In the genomic region with DNA sequence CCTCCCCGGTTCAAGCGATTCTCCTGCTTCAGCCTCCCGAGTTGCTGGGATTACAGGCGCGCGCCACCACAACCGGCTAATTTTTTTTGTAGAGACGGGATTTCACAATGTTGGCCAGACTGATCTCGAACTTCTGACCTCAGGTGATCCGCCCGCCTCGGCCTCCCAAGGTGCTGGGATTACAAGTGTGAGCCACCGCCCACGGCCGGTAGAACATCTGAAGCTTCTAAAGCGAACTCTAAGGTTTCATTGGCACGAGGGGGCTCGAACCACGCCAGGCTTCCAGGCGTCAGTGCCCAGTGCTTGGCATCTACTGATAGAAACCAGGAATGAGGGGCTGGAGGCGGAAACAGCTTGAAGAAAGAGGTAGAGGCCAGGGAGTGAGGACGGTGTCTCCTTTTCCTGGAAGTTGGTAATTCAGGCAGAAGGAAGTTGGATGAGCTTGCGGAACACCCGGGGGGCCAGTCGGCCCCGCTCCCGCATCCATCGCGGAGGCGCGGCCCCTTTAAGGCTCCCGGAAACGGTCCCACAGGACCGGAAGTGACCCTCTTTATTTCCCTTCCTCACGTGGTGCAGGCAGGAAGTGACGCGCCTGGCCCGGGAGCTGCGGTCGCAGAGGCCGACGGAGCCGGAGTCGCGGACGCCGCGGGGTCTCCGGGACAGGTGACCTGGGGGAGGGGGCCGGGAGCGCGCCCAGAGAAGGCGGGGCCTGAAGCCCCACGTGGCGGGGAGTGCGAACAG, we compare ENCODE assay signal across 1 cellular context.
TF ChIP-seq lines count a peak whose summit lies in the region.

CCDC9 (plus strand) TSS at position 579 of the 741 bp plus-strand sequence. CDS start 1,876 bp downstream, outside the sequence.

TF ChIP-seq in HepG2, 621 proteins besides CTCF, POLR2A, EP300 and RAD21 (continued from another document and continues in another):
- peak; percentile 80; the same call in 1 of the 2 replicates for TF ChIP-seq STAT6 (CRISPR knock-in tag; IDR thresholded peaks at IDR 0.05; ENCODE audit: borderline replicate concordance)
- TF ChIP-seq NONO (IDR thresholded peaks at IDR 0.05): no peak
- TF ChIP-seq NONO (CRISPR knock-in tag; conservative IDR thresholded peaks at IDR 0.05): peak; percentile 26; the same call in 1 of the 2 replicates
- TF ChIP-seq ZNF709 (CRISPR knock-in tag; IDR thresholded peaks at IDR 0.05): peak; percentile 21; the same call in 1 of the 2 replicates
- peak; percentile 87 for TF ChIP-seq GATAD1 (CRISPR knock-in tag; IDR thresholded peaks at IDR 0.05)
- peak; percentile 28; the same call in 1 of the 2 replicates for TF ChIP-seq TBX2 (CRISPR knock-in tag; IDR thresholded peaks at IDR 0.05; ENCODE audit: borderline replicate concordance)
- TF ChIP-seq ZNF770 (CRISPR knock-in tag; IDR thresholded peaks at IDR 0.05): peak; percentile 74
- peak; percentile 36 for TF ChIP-seq HNRNPLL (IDR thresholded peaks at IDR 0.05; ENCODE audit: low read depth, low read length, poor library complexity, severe bottlenecking)
- TF ChIP-seq ZNF687 (CRISPR knock-in tag; IDR thresholded peaks at IDR 0.05): peak; percentile 78
- no peak; the same call in 1 of the 2 replicates for TF ChIP-seq SOX13 (IDR thresholded peaks at IDR 0.05)
- peak in 1 of 2 experiments; percentile 11; a peak in 1 of 4 replicates for TF ChIP-seq SOX13 (CRISPR knock-in tag; conservative IDR thresholded peaks at IDR 0.05 in 1 of 2, IDR thresholded peaks at IDR 0.05 in 1 of 2)
- peak; percentile 92 for TF ChIP-seq GABPA (IDR thresholded peaks at IDR 0.05; ENCODE audit: low read depth, low read length)
- TF ChIP-seq GABPA (CRISPR knock-in tag; IDR thresholded peaks at IDR 0.05; ENCODE audit: low read depth): peak; percentile 94
- TF ChIP-seq ZNF549 (CRISPR knock-in tag; IDR thresholded peaks at IDR 0.05): no peak
- 0 out of 2 replicates have a peak, but pooled peaks have one; percentile 23 for TF ChIP-seq NAIF1 (CRISPR knock-in tag; IDR thresholded peaks at IDR 0.05; ENCODE audit: borderline replicate concordance)
- peak; percentile 71; the same call in 1 of the 2 replicates for TF ChIP-seq ELF3 (CRISPR knock-in tag; IDR thresholded peaks at IDR 0.05)
- peak; percentile 42; the same call in 1 of the 2 replicates for TF ChIP-seq ZNF362 (CRISPR knock-in tag; IDR thresholded peaks at IDR 0.05; ENCODE audit: borderline replicate concordance)
- 0 out of 2 replicates have a peak, but pooled peaks have one; percentile 14 for TF ChIP-seq HES4 (CRISPR knock-in tag; IDR thresholded peaks at IDR 0.05; ENCODE audit: borderline replicate concordance)
- TF ChIP-seq ZIK1 (CRISPR knock-in tag; IDR thresholded peaks at IDR 0.05; ENCODE audit: borderline replicate concordance, low read depth): 0 out of 2 replicates have a peak, but pooled peaks have one; percentile 39
- peak; percentile 94 for TF ChIP-seq ELF1 (CRISPR knock-in tag; IDR thresholded peaks at IDR 0.05)
- TF ChIP-seq ZMYM4 (CRISPR knock-in tag; IDR thresholded peaks at IDR 0.05): peak; percentile 74
- TF ChIP-seq ZBTB40 (IDR thresholded peaks at IDR 0.05): peak; percentile 85
- TF ChIP-seq ZBTB40 (CRISPR knock-in tag; IDR thresholded peaks at IDR 0.05): peak; percentile 69
- peak; percentile 13 for TF ChIP-seq RARA (CRISPR knock-in tag; IDR thresholded peaks at IDR 0.05)
- no peak for TF ChIP-seq ZNF761 (CRISPR knock-in tag; conservative IDR thresholded peaks at IDR 0.05)
- TF ChIP-seq SIN3A (IDR thresholded peaks at IDR 0.05; ENCODE audit: borderline replicate concordance, low read depth, low read length): peak; percentile 62; the same call in 1 of the 2 replicates
- TF ChIP-seq ZNF431 (CRISPR knock-in tag; IDR thresholded peaks at IDR 0.05; ENCODE audit: borderline replicate concordance, low read depth): no peak
- TF ChIP-seq SMAD1 (CRISPR knock-in tag; IDR thresholded peaks at IDR 0.05; ENCODE audit: borderline replicate concordance, low read depth): 0 out of 2 replicates have a peak, but pooled peaks have one; percentile 43
- TF ChIP-seq GABPB1 (CRISPR knock-in tag; IDR thresholded peaks at IDR 0.05): peak; percentile 95
- peak; percentile 59; the same call in 1 of the 2 replicates for TF ChIP-seq ZSCAN30 (CRISPR knock-in tag; IDR thresholded peaks at IDR 0.05)
- no peak for TF ChIP-seq HNRNPUL1 (IDR thresholded peaks at IDR 0.05; ENCODE audit: low read depth, low read length)
- TF ChIP-seq GLI4 (CRISPR knock-in tag; IDR thresholded peaks at IDR 0.05; ENCODE audit: borderline replicate concordance): 0 out of 2 replicates have a peak, but pooled peaks have one; percentile 1
- TF ChIP-seq KDM1A (CRISPR knock-in tag; IDR thresholded peaks at IDR 0.05): peak; percentile 2; the same call in 1 of the 2 replicates
- TF ChIP-seq ATF5 (CRISPR knock-in tag; IDR thresholded peaks at IDR 0.05; ENCODE audit: low read depth): no peak
- 0 out of 2 replicates have a peak, but pooled peaks have one; percentile 1 for TF ChIP-seq DR1 (CRISPR knock-in tag; IDR thresholded peaks at IDR 0.05)
- TF ChIP-seq TAF1 (CRISPR knock-in tag; IDR thresholded peaks at IDR 0.05): peak; percentile 68; the same call in 1 of the 2 replicates
- peak; percentile 27 for TF ChIP-seq XRCC5 (optimal IDR thresholded peaks at IDR 0.05; ENCODE audit: low read length)
